ENCODE assay signal across 19 cellular contexts in the genomic region with DNA sequence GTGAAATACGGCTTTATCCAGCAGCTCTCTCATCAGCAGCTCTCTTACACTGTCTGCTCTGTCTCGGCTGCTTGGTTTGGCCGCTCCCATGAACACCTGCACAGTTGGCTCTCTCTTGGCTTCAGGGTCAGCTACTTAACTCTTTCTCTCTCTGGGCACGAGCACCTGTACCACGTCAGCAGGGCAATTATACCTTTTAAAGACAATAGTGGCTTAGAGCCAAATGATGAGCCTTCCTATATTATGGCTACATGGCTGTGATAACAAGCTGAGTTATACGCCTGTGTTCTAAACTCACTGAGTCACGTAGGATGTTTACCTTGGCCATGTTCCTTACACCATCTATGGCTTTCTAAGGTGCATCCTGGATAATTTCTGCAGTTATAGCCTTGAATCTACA.
"Had no signal": no experiment of that assay in that cellular context is flagged by ENCODE, and none has a peak within 500 bp of the region (broad histone marks: within the 10 kb centered on the region; RNA-seq: fewer than 3 reads in every experiment).

No MANE protein-coding gene starts in this region.

- H3K27ac ChIP-seq: heart left ventricle, neutrophil, psoas muscle, right lobe of liver, tibial artery, upper lobe of left lung, uterus had no signal

- DNase-seq: erythroblast; heart left ventricle; hippocampal formation; left colon; left ventricle myocardium superior; mesendoderm; naive thymus-derived CD4-positive, alpha-beta T cell; psoas muscle; retina; right lobe of liver; stimulated activated CD4-positive, alpha-beta T cell treated with anti-CD3 and anti-CD28 coated beads, Interleukin-4, amount 100 ng/mL, for 1 hour; stimulated activated CD8-positive, alpha-beta memory T cell treated with anti-CD3 and anti-CD28 coated beads, Interleukin-4, amount 100 ng/mL, for 48 hours; stimulated activated naive CD8-positive, alpha-beta T cell treated with anti-CD3 and anti-CD28 coated beads, Interleukin-15, Interleukin-2, amounts not matched to agents 100 U/mL and 50 U/mL, for 24 hours; tibial artery; upper lobe of left lung; uterus had no signal

- H3K4me3 ChIP-seq: heart left ventricle, lung, psoas muscle, right lobe of liver, tibial artery, upper lobe of left lung, uterus had no signal

- H3K9me3 ChIP-seq: neutrophil, psoas muscle, right lobe of liver, tibial artery, upper lobe of left lung, uterus had no signal

- ATAC-seq: heart left ventricle; left colon; left ventricle myocardium superior; naive thymus-derived CD4-positive, alpha-beta T cell; psoas muscle; right lobe of liver; stimulated activated effector memory CD8-positive, alpha-beta T cell treated with anti-CD3 and anti-CD28 coated beads, Interleukin-12 subunit alpha, Interleukin-12 subunit beta, amount 100 ng/mL, for 72 hours; stimulated activated naive CD8-positive, alpha-beta T cell treated with anti-CD3 and anti-CD28 coated beads, Interleukin-15, Interleukin-2, amounts not matched to agents 100 U/mL and 50 U/mL, for 24 hours had no signal

- H3K27me3 ChIP-seq: heart left ventricle, neutrophil, right lobe of liver, tibial artery, upper lobe of left lung, uterus had no signal

- H3K4me1 ChIP-seq: heart left ventricle, psoas muscle, right lobe of liver, tibial artery, upper lobe of left lung, uterus had no signal

- H3K36me3 ChIP-seq: heart left ventricle, neutrophil, right lobe of liver, tibial artery, upper lobe of left lung, uterus had no signal
